10 cellular contexts compared by ENCODE assay signal in genomic region chr11:128555606-128556005, GRCh38. TPM values are rescaled to one million over a fixed set of nuclear protein-coding genes. Genes with fewer than 3 reads are reported as not detected.
DNase-seq lines count a peak whose midpoint lies in the region; ATAC-seq and TF ChIP-seq lines count a peak whose summit lies in the region.
"Had no signal": no experiment of that assay in that cellular context is flagged by ENCODE, and none has a peak within 500 bp of the region (broad histone marks: within the 10 kb centered on the region; RNA-seq: fewer than 3 reads in every experiment).

No MANE protein-coding gene starts in this region.

- H3K4me1 ChIP-seq in GM23248 (ENCODE audit: insufficient read depth): no peaks in the 10 kb centered on the region; the same call in 1 of the 2 replicates
- peaks cover 8% of the 10 kb centered on the region for H3K4me1 ChIP-seq in adipocyte (ENCODE audit: control insufficient read depth, insufficient read depth, low read length)
- H3K4me1 ChIP-seq: testis had no signal

- no peaks in the 10 kb centered on the region for H3K27me3 ChIP-seq in GM23248 (replicated peaks; ENCODE audit: insufficient read depth)
- no peaks in the 10 kb centered on the region for H3K27me3 ChIP-seq in adipocyte (replicated peaks; ENCODE audit: control insufficient read depth, insufficient read depth, low read length)
- no peaks in the 10 kb centered on the region for H3K27me3 ChIP-seq in kidney epithelial cell (ENCODE audit: control insufficient read depth, insufficient read depth, low read length)
- no peaks in the 10 kb centered on the region for H3K27me3 ChIP-seq in CD4-positive, alpha-beta T cell (ENCODE audit: control insufficient read depth, insufficient read depth, low read length)
- H3K27me3 ChIP-seq: testis had no signal

- no peaks in the 10 kb centered on the region for H3K36me3 ChIP-seq in GM23248 (ENCODE audit: low read depth)
- no peaks in the 10 kb centered on the region for H3K36me3 ChIP-seq in adipocyte (ENCODE audit: control insufficient read depth, insufficient read depth, low read length, severe bottlenecking)
- H3K36me3 ChIP-seq in kidney epithelial cell (ENCODE audit: control insufficient read depth, insufficient read depth, low read length): no peaks in the 10 kb centered on the region

- POLR2A ChIA-PET in CD4-positive, alpha-beta T cell (lab: Charles Lee): interaction anchor here (1.9 kb wide), 1 partner anchor 10 kb away, joined by 9 read pairs; no protein-coding TSS in a partner anchor

- H3K27me3 Mint-ChIP-seq in CD4-positive, alpha-beta T cell: no peaks in the 10 kb centered on the region
- H3K27me3 Mint-ChIP-seq: activated naive CD4-positive, alpha-beta T cell treated with anti-CD3 and anti-CD28 coated beads, Interleukin-2, amount 50 U/mL, for 24 hours had no signal

- H3K27ac Mint-ChIP-seq in CD4-positive, alpha-beta T cell: no peak overlapping the region
- H3K27ac Mint-ChIP-seq: activated naive CD4-positive, alpha-beta T cell treated with anti-CD3 and anti-CD28 coated beads, Interleukin-2, amount 50 U/mL, for 24 hours had no signal

- no peak overlapping the region for H3K4me3 ChIP-seq in AG09309 (ENCODE audit: control insufficient read depth, low read depth, low read length)
- no peak overlapping the region for H3K4me3 ChIP-seq in GM23248
- H3K4me3 ChIP-seq in adipocyte (ENCODE audit: low read length): no peak overlapping the region
- no peak overlapping the region for H3K4me3 ChIP-seq in kidney epithelial cell (ENCODE audit: low read depth, low read length)
- H3K4me3 ChIP-seq: testis had no signal

- no peak overlapping the region for H3K4me2 ChIP-seq in GM23248 (ENCODE audit: unreplicated experiment)

- ATAC-seq in sciatic nerve: no peak
- ATAC-seq in CD4-positive, alpha-beta T cell (ENCODE audit: poor library complexity): no peak

- H3K79me2 ChIP-seq in GM23248 (ENCODE audit: insufficient read depth): no peaks in the 10 kb centered on the region

- intact Hi-C loops in sciatic nerve (cut with DNase I): no loop called here
- intact Hi-C loops in CD4-positive, alpha-beta T cell (cut with DNase I, micrococcal nuclease): no loop called here

- CTCF ChIA-PET in CD4-positive, alpha-beta T cell (lab: Charles Lee): interaction anchor here (0.6 to 1.3 kb wide), 3 partner anchors 30 to 153 kb away, joined by 3 to 7 read pairs (median 3); no protein-coding TSS in a partner anchor

- peak; percentile 44 for TF ChIP-seq CTCF in AG09309 (IDR thresholded peaks at IDR 0.05; ENCODE audit: control insufficient read depth, insufficient read depth, low read depth, low read length, missing control alignments)
- TF ChIP-seq CTCF in kidney epithelial cell (IDR thresholded peaks at IDR 0.05; ENCODE audit: insufficient read depth, low read length, poor library complexity, severe bottlenecking): peak; percentile 30
- no peak for TF ChIP-seq CTCF in CD4-positive, alpha-beta T cell (IDR thresholded peaks at IDR 0.05)

- WGBS in GM23248 (ENCODE audit: low coverage in 1 of 2, low lambda C conversion rate in 2 of 2, missing lambda C conversion rate in 2 of 2), 2 experiments: 94 to 95% methylated on average over 2 of the region's 2 CpGs

- H2AFZ ChIP-seq in GM23248: no peak overlapping the region

- no peaks in the 10 kb centered on the region for H3K36me3 Mint-ChIP-seq in CD4-positive, alpha-beta T cell (ENCODE audit: low read depth)
- H3K36me3 Mint-ChIP-seq: activated naive CD4-positive, alpha-beta T cell treated with anti-CD3 and anti-CD28 coated beads, Interleukin-2, amount 50 U/mL, for 24 hours had no signal

- H3F3A ChIP-seq in GM23248 (ENCODE audit: insufficient read depth): no peaks in the 10 kb centered on the region

- H3K9me3 ChIP-seq in GM23248 (ENCODE audit: low read depth) (no peaks in the 10 kb centered on the region), adipocyte (ENCODE audit: control insufficient read depth, low read length) (no peaks in the 10 kb centered on the region)
- H3K9me3 ChIP-seq in CD4-positive, alpha-beta T cell (ENCODE audit: control insufficient read depth, low read length): no peaks in the 10 kb centered on the region
- H3K9me3 ChIP-seq: testis had no signal

- in situ Hi-C loops in GM23248 (cut with MboI): no loop called here

- H3K4me3 Mint-ChIP-seq in CD4-positive, alpha-beta T cell: no peak overlapping the region
- H3K4me3 Mint-ChIP-seq: activated naive CD4-positive, alpha-beta T cell treated with anti-CD3 and anti-CD28 coated beads, Interleukin-2, amount 50 U/mL, for 24 hours had no signal

- H3K9me2 ChIP-seq in GM23248 (ENCODE audit: insufficient read depth): no peaks in the 10 kb centered on the region

- no peaks in the 10 kb centered on the region for H4K20me1 ChIP-seq in GM23248 (ENCODE audit: insufficient read depth)

- H3K4me1 Mint-ChIP-seq in CD4-positive, alpha-beta T cell (ENCODE audit: low read depth): peaks cover 42% of the 10 kb centered on the region

- no peaks in the 10 kb centered on the region for H3K9me3 Mint-ChIP-seq in CD4-positive, alpha-beta T cell
- H3K9me3 Mint-ChIP-seq: activated naive CD4-positive, alpha-beta T cell treated with anti-CD3 and anti-CD28 coated beads, Interleukin-2, amount 50 U/mL, for 24 hours had no signal

- no peak overlapping the region for H3K27ac ChIP-seq in GM23248
- no peak overlapping the region for H3K27ac ChIP-seq in CD4-positive, alpha-beta T cell (ENCODE audit: low read depth, low read length)
- H3K27ac ChIP-seq: testis had no signal

- no peak overlapping the region for H3K9ac ChIP-seq in GM23248
- no peak overlapping the region for H3K9ac ChIP-seq in adipocyte (ENCODE audit: low read length)

- DNase-seq in AG09309 (ENCODE audit: low read depth): no peak
- DNase-seq in GM23248: peak; percentile 26
- DNase-seq in adipocyte (ENCODE audit: low read depth): peak; percentile 29
- DNase-seq in kidney epithelial cell (ENCODE audit: low read depth): no peak
- DNase-seq in stimulated activated CD4-positive, alpha-beta T cell treated with anti-CD3 and anti-CD28 coated beads, Interleukin-2, amount 100 ng/mL, for 24 hours: no peak
- no peak for DNase-seq in sciatic nerve (ENCODE audit: low spot score)
- DNase-seq in activated CD4-positive, alpha-beta T cell treated with anti-CD3 and anti-CD28 coated beads for 48 hours: no peak
- DNase-seq in CD4-positive, alpha-beta T cell: no peak
- DNase-seq: testis had no signal

RNA-seq across cellular contexts. Expression of gene ETS1, which starts 31.8 kb away (rescaled TPM):
- 58.6 and 61.0 TPM in 2 replicates for total RNA-seq in GM23248 (2014; rRNA removed; shearing (Covaris generic))
- 18.4 and 19.9 TPM in 2 replicates for polyA plus RNA-seq in GM23248 (2016; fragmentation: Nextera tagmentation; extraction: Ambion mirVana)
- total RNA-seq in kidney epithelial cell: 224 and 230 TPM in 2 replicates
- 90.8 TPM for total RNA-seq in sciatic nerve
- 100 to 1,000 TPM; 579 to 590 TPM for total RNA-seq in CD4-positive, alpha-beta T cell

Comparison
In these comparisons a context has a peak if more than half of its experiments do, and no peak if none do; other contexts are left out.
1. DNase-seq: peak in GM23248 (single experiment) and adipocyte (single experiment); none in AG09309 (single experiment), kidney epithelial cell (single experiment), stimulated activated CD4-positive, alpha-beta T cell treated with anti-CD3 and anti-CD28 coated beads, Interleukin-2, amount 100 ng/mL, for 24 hours (0 of 2), sciatic nerve (single experiment), activated CD4-positive, alpha-beta T cell treated with anti-CD3 and anti-CD28 coated beads for 48 hours (single experiment) and CD4-positive, alpha-beta T cell (0 of 10).